ENCODE assay signal across 15 cellular contexts in genomic region chr22:31926969-31927368, GRCh38. TPM values are rescaled to one million over a fixed set of nuclear protein-coding genes. Genes with fewer than 3 reads are reported as not detected.
DNase-seq lines count a peak whose midpoint lies in the region; ATAC-seq, FAIRE-seq and TF ChIP-seq lines count a peak whose summit lies in the region.
"Had no signal": no experiment of that assay in that cellular context is flagged by ENCODE, and none has a peak within 500 bp of the region (broad histone marks: within the 10 kb centered on the region; RNA-seq: fewer than 3 reads in every experiment).

No MANE protein-coding gene starts in this region.

- no peak for TF ChIP-seq CTCF in A549 (IDR thresholded peaks at IDR 0.05)

- FAIRE-seq in A549 (lab: Jason Lieb, UNC) (no peak), GM12891 (lab: Jason Lieb, UNC) (no peak)
- FAIRE-seq: colon, HTR-8/SVneo had no signal

- H3K27ac ChIP-seq in A549 = no peak overlapping the region
- H3K27ac ChIP-seq: right atrium auricular region had no signal

- no peak overlapping the region for H3K4me2 ChIP-seq in A549

- no peaks in the 10 kb centered on the region for H3K9me3 ChIP-seq in A549
- H3K9me3 ChIP-seq: right atrium auricular region had no signal

- H3K4me3 ChIP-seq in A549 = no peak overlapping the region
- H3K4me3 ChIP-seq: right atrium auricular region had no signal

- TF ChIP-seq RAD21 in A549 (conservative IDR thresholded peaks at IDR 0.05 in 1 of 2, IDR thresholded peaks at IDR 0.05 in 1 of 2) = no peak

- no peaks in the 10 kb centered on the region for H3K4me1 ChIP-seq in A549
- H3K4me1 ChIP-seq: right atrium auricular region had no signal

- DNase-seq in A549 (ENCODE audit: low read depth in 1 of 2, low spot score in 1 of 2) = no peak
- peak; percentile 35 for DNase-seq in GM12891 (ENCODE audit: insufficient read length, low spot score)
- DNase-seq in amniotic epithelial cell (ENCODE audit: low read depth) = peak; percentile 47
- peak; percentile 27 for DNase-seq in hepatic stellate cell (ENCODE audit: low spot score)
- no peak for DNase-seq in SKM-1 (lab: John Stamatoyannopoulos, UW; ENCODE audit: unreplicated experiment)
- no peak for DNase-seq in central memory CD4-positive, alpha-beta T cell
- DNase-seq: activated CD8-positive, alpha-beta T cell treated with anti-CD3 and anti-CD28 coated beads for 36 hours; activated gamma-delta T cell treated with Interleukin-2 at 50 U/mL for 16 hours; NCI-H187; OCI-M1 had no signal

- TF ChIP-seq POLR2A in A549 (IDR thresholded peaks at IDR 0.05; ENCODE audit: low read length) = no peak
- TF ChIP-seq POLR2A in GM12891 (IDR thresholded peaks at IDR 0.05; ENCODE audit: low read depth, low read length) = no peak

- no peak for TF ChIP-seq EP300 in A549 (IDR thresholded peaks at IDR 0.05)

- CTCF ChIA-PET in A549 (lab: Yijun Ruan, JAX) = no interaction called here

- POLR2A ChIA-PET in A549 (lab: Yijun Ruan, JAX) = no interaction called here

- ATAC-seq in A549 (peak; percentile 64 to 76; a peak in 4 of 6 replicates), GM18517 (IDR thresholded peaks at IDR 0.05; ENCODE audit: unreplicated experiment) (no peak), HG03432 (IDR thresholded peaks at IDR 0.05; ENCODE audit: unreplicated experiment) (no peak)
- ATAC-seq: activated CD8-positive, alpha-beta T cell treated with anti-CD3 and anti-CD28 coated beads for 36 hours had no signal

TF ChIP-seq in A549, 52 proteins besides CTCF, POLR2A, EP300 and RAD21:
- TF ChIP-seq NR3C1 (IDR thresholded peaks at IDR 0.05) = no peak
- TF ChIP-seq, protein P1, sequence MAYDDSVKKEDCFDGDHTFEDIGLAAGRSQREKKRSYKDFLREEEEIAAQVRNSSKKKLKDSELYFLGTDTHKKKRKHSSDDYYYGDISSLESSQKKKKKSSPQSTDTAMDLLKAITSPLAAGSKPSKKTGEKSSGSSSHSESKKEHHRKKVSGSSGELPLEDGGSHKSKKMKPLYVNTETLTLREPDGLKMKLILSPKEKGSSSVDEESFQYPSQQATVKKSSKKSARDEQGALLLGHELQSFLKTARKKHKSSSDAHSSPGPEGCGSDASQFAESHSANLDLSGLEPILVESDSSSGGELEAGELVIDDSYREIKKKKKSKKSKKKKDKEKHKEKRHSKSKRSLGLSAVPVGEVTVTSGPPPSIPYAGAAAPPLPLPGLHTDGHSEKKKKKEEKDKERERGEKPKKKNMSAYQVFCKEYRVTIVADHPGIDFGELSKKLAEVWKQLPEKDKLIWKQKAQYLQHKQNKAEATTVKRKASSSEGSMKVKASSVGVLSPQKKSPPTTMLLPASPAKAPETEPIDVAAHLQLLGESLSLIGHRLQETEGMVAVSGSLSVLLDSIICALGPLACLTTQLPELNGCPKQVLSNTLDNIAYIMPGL (CRISPR knock-in tag; IDR thresholded peaks at IDR 0.05; ENCODE audit: borderline replicate concordance) = no peak
- no peak for TF ChIP-seq KDM5A (IDR thresholded peaks at IDR 0.05)
- no peak for TF ChIP-seq FOSB (CRISPR knock-in tag; IDR thresholded peaks at IDR 0.05)

TF ChIP-seq in GM12891, 5 proteins besides CTCF, POLR2A, EP300 and RAD21:
- TF ChIP-seq TAF1 (IDR thresholded peaks at IDR 0.05; ENCODE audit: low read depth, low read length) (no peak), SPI1 (IDR thresholded peaks at IDR 0.05; ENCODE audit: low read depth, low read length) (no peak), POLR2AphosphoS5 (IDR thresholded peaks at IDR 0.05; ENCODE audit: low read depth, low read length) (no peak), POU2F2 (IDR thresholded peaks at IDR 0.05; ENCODE audit: low read depth, low read length) (no peak), PAX5 (IDR thresholded peaks at IDR 0.05; ENCODE audit: insufficient read depth, low read length, severe bottlenecking) (no peak)
TF ChIP-seq in GM12891: peak in this region for 0.

RNA-seq across cellular contexts. Expression of gene YWHAH, which starts 17.4 kb away (rescaled TPM):
- polyA plus RNA-seq in A549 (2011; rRNA removed) = 113 and 137 TPM in 2 replicates
- polyA plus RNA-seq in A549 (2012; cell fraction: cytosol; rRNA removed) = 110 and 125 TPM in 2 replicates
- 45.7 and 49.0 TPM in 2 replicates for polyA plus RNA-seq in A549 (2012; cell fraction: nucleus; rRNA removed)
- polyA plus RNA-seq in A549 (2017; fragmentation: RNase III; extraction: RNeasy Plus Mini Kit Qiagen cat#74134 plus additional on column Dnase treatment) = 91.9 to 102 TPM (median 97.5 TPM) in 3 replicates
- polyA minus RNA-seq in A549 (2011; rRNA and poly(A)+ RNA removed) = 62.2 and 63.2 TPM in 2 replicates
- polyA plus RNA-seq in GM12891 (2012; ENCODE audit: low read depth, missing spikeins) = 63.6 TPM

Comparison
In these comparisons a context has a peak if more than half of its experiments do, and no peak if none do; other contexts are left out.
1. ATAC-seq: peak in A549 (2 of 2); none in GM18517 (single experiment) and HG03432 (single experiment).
2. DNase-seq: peak in GM12891 (single experiment), amniotic epithelial cell (single experiment) and hepatic stellate cell (single experiment); none in A549 (0 of 2), SKM-1 (single experiment) and central memory CD4-positive, alpha-beta T cell (single experiment).